1 cellular context compared by ENCODE assay signal in genomic region chr13:113393572-113394503, GRCh38.
TF ChIP-seq lines count a peak whose summit lies in the region.

No MANE protein-coding gene starts in this region.

TF ChIP-seq in H1, 55 proteins besides CTCF, POLR2A, EP300 and RAD21:
- TF ChIP-seq RFX5 (IDR thresholded peaks at IDR 0.05; ENCODE audit: borderline replicate concordance, low read depth, low read length) (no peak), CHD1 (IDR thresholded peaks at IDR 0.05; ENCODE audit: low read depth, low read length) (no peak), KDM5A (IDR thresholded peaks at IDR 0.05; ENCODE audit: low read length) (no peak), CBX5 (IDR thresholded peaks at IDR 0.05; ENCODE audit: low read depth, low read length) (no peak), SP2 (IDR thresholded peaks at IDR 0.05; ENCODE audit: low read length) (no peak), E2F6 (IDR thresholded peaks at IDR 0.05) (peak; percentile 61), TAF1 (IDR thresholded peaks at IDR 0.05; ENCODE audit: low read depth, low read length) (peak; percentile 59), SIRT6 (IDR thresholded peaks at IDR 0.05; ENCODE audit: low read length) (no peak), JUN (IDR thresholded peaks at IDR 0.05; ENCODE audit: low read depth, low read length) (no peak), SP4 (IDR thresholded peaks at IDR 0.05; ENCODE audit: low read length) (no peak), TCF12 (IDR thresholded peaks at IDR 0.05; ENCODE audit: low read depth, low read length) (no peak), CHD2 (IDR thresholded peaks at IDR 0.05; ENCODE audit: low read length) (0 out of 2 replicates have a peak, but pooled peaks have one; percentile 14), USF2 (IDR thresholded peaks at IDR 0.05; ENCODE audit: low read length) (no peak), HDAC2 (IDR thresholded peaks at IDR 0.05; ENCODE audit: borderline replicate concordance in 1 of 2, low read depth in 2 of 2, low read length in 2 of 2) (no peak), MAX (IDR thresholded peaks at IDR 0.05) (peak; percentile 61; the same call in 1 of the 2 replicates), SAP30 (IDR thresholded peaks at IDR 0.05; ENCODE audit: insufficient read depth, insufficient replicate concordance, low read length) (no peak), GABPA (IDR thresholded peaks at IDR 0.05; ENCODE audit: borderline replicate concordance, insufficient read depth, low read length) (peak; percentile 68; the same call in 1 of the 2 replicates), CEBPB (IDR thresholded peaks at IDR 0.05; ENCODE audit: low read depth, low read length) (no peak), EZH2 (IDR thresholded peaks at IDR 0.05; ENCODE audit: low read depth, low read length, severe bottlenecking) (no peak), RNF2 (IDR thresholded peaks at IDR 0.05; ENCODE audit: borderline replicate concordance, low read depth, low read length, missing control alignments, poor library complexity, severe bottlenecking) (no peak), RBBP5 (IDR thresholded peaks at IDR 0.05; ENCODE audit: borderline replicate concordance, low read depth, low read length) (no peak), JUND (IDR thresholded peaks at IDR 0.05; ENCODE audit: low read length) (0 out of 2 replicates have a peak, but pooled peaks have one; percentile 25), ATF2 (IDR thresholded peaks at IDR 0.05; ENCODE audit: low read length) (no peak), BACH1 (IDR thresholded peaks at IDR 0.05; ENCODE audit: low read length) (no peak), YY1 (IDR thresholded peaks at IDR 0.05; ENCODE audit: low read depth, low read length) (peak; percentile 32; the same call in 1 of the 2 replicates), SUZ12 (IDR thresholded peaks at IDR 0.05; ENCODE audit: low read length) (no peak), CHD7 (IDR thresholded peaks at IDR 0.05; ENCODE audit: insufficient replicate concordance, low read length) (no peak), ATF3 (IDR thresholded peaks at IDR 0.05; ENCODE audit: insufficient read depth, low read depth, low read length) (no peak), PHF8 (conservative IDR thresholded peaks at IDR 0.05; ENCODE audit: low read depth, low read length) (no peak; the same call in 1 of the 2 replicates), POU5F1 (IDR thresholded peaks at IDR 0.05; ENCODE audit: low read depth, low read length) (no peak), BRCA1 (IDR thresholded peaks at IDR 0.05; ENCODE audit: low read depth, low read length) (no peak), SIN3A (conservative IDR thresholded peaks at IDR 0.05 in 1 of 2, IDR thresholded peaks at IDR 0.05 in 1 of 2; ENCODE audit: low read depth in 1 of 2, low read length in 2 of 2) (no peak), SRF (IDR thresholded peaks at IDR 0.05; ENCODE audit: low read depth, low read length) (no peak), KDM4A (IDR thresholded peaks at IDR 0.05; ENCODE audit: low read depth, low read length, severe bottlenecking) (peak; percentile 56), TAF7 (optimal IDR thresholded peaks at IDR 0.05; ENCODE audit: borderline replicate concordance, low read depth, low read length) (no peak), HDAC6 (IDR thresholded peaks at IDR 0.05; ENCODE audit: low read depth, low read length) (no peak), BCL11A (IDR thresholded peaks at IDR 0.05; ENCODE audit: low read depth in 2 of 2, low read length in 2 of 2) (no peak)
